11 cellular contexts compared by ENCODE assay signal in genomic region chr6:36610576-36611336, GRCh38. TPM values are rescaled to one million over a fixed set of nuclear protein-coding genes. Genes with fewer than 3 reads are reported as not detected.
A peak's percentile ranks its signal among the peaks of the same experiment; 100 is the strongest.
DNase-seq lines count a peak whose midpoint lies in the region; ATAC-seq and TF ChIP-seq lines count a peak whose summit lies in the region.
"Had no signal": no experiment of that assay in that cellular context is flagged by ENCODE, and none has a peak within 500 bp of the region (broad histone marks: within the 10 kb centered on the region; RNA-seq: fewer than 3 reads in every experiment).

No MANE protein-coding gene starts in this region.

- no peak overlapping the region for H3K4me3 Mint-ChIP-seq in activated T-cell treated with anti-CD3 and anti-CD28 coated beads, Interleukin-2, amount 50 U/mL, for 4 hours
- H3K4me3 Mint-ChIP-seq in WTC11 (no peak overlapping the region), immature natural killer cell (peak overlapping the region in 1 of 5 donors; percentile 3)
- no peak overlapping the region for H3K4me3 Mint-ChIP-seq in stimulated activated memory B cell treated with anti-CD40 and anti-IgM and Interleukin-4, amounts not matched to agents 10 μg/mL and 1 μg/mL and 100 μg/mL, for 72 hours

- no peak for DNase-seq in activated T-cell treated with anti-CD3 and anti-CD28 coated beads, Interleukin-2, amount 50 U/mL, for 4 hours
- DNase-seq in activated T-cell treated with anti-CD3 and anti-CD28 coated beads for 4 hours (no peak), WTC11 (ENCODE audit: low spot score) (peak; percentile 2), immature natural killer cell (no peak), HuH-7.5 (ENCODE audit: low spot score) (no peak)
- DNase-seq: left cardiac atrium, SHP77 treated with DMSO at 0.1 percent for 48 hours had no signal

- no peaks in the 10 kb centered on the region for H3K27me3 Mint-ChIP-seq in activated T-cell treated with anti-CD3 and anti-CD28 coated beads, Interleukin-2, amount 50 U/mL, for 4 hours (ENCODE audit: low read depth)
- H3K27me3 Mint-ChIP-seq in WTC11 (ENCODE audit: low read depth) (no peaks in the 10 kb centered on the region), immature natural killer cell (ENCODE audit: low read depth in 3 of 3) (peaks cover 4 to 16% (median 7%) of the 10 kb centered on the region in 3 donors)
- no peaks in the 10 kb centered on the region for H3K27me3 Mint-ChIP-seq in stimulated activated memory B cell treated with anti-CD40 and anti-IgM and Interleukin-4, amounts not matched to agents 10 μg/mL and 1 μg/mL and 100 μg/mL, for 72 hours

- CTCF ChIA-PET in WTC11 (lab: Charles Lee), result interaction anchor here (0.6 to 2.8 kb wide), 4 partner anchors 13 to 188 kb away, joined by 3 to 9 read pairs (median 5); no protein-coding TSS in a partner anchor

- peaks cover 60% of the 10 kb centered on the region for H3K36me3 Mint-ChIP-seq in activated T-cell treated with anti-CD3 and anti-CD28 coated beads, Interleukin-2, amount 50 U/mL, for 4 hours (ENCODE audit: insufficient read depth)
- H3K36me3 Mint-ChIP-seq in WTC11 (peaks cover 65% of the 10 kb centered on the region), immature natural killer cell (peaks cover 8 to 26% (median 23%) of the 10 kb centered on the region in 3 donors)
- H3K36me3 Mint-ChIP-seq in stimulated activated memory B cell treated with anti-CD40 and anti-IgM and Interleukin-4, amounts not matched to agents 10 μg/mL and 1 μg/mL and 100 μg/mL, for 72 hours, result peaks cover 58% of the 10 kb centered on the region

- H3K27ac Mint-ChIP-seq in WTC11 (peak overlapping the region; percentile 22), immature natural killer cell (peak overlapping the region; percentile 44 to 87 (median 76))
- peak overlapping the region; percentile 17 for H3K27ac Mint-ChIP-seq in stimulated activated memory B cell treated with anti-CD40 and anti-IgM and Interleukin-4, amounts not matched to agents 10 μg/mL and 1 μg/mL and 100 μg/mL, for 72 hours

- no peaks in the 10 kb centered on the region for H3K9me3 Mint-ChIP-seq in activated T-cell treated with anti-CD3 and anti-CD28 coated beads, Interleukin-2, amount 50 U/mL, for 4 hours
- no peaks in the 10 kb centered on the region for H3K9me3 Mint-ChIP-seq in WTC11
- no peaks in the 10 kb centered on the region for H3K9me3 Mint-ChIP-seq in immature natural killer cell
- H3K9me3 Mint-ChIP-seq in stimulated activated memory B cell treated with anti-CD40 and anti-IgM and Interleukin-4, amounts not matched to agents 10 μg/mL and 1 μg/mL and 100 μg/mL, for 72 hours, result no peaks in the 10 kb centered on the region

- no peak for TF ChIP-seq CTCF in WTC11 (IDR thresholded peaks at IDR 0.05)

- peaks cover 44% of the 10 kb centered on the region for H3K4me1 Mint-ChIP-seq in activated T-cell treated with anti-CD3 and anti-CD28 coated beads, Interleukin-2, amount 50 U/mL, for 4 hours (ENCODE audit: low read depth)
- H3K4me1 Mint-ChIP-seq in WTC11 (peaks cover 23% of the 10 kb centered on the region), immature natural killer cell (peaks cover 42 to 61% of the 10 kb centered on the region in 2 donors)
- H3K4me1 Mint-ChIP-seq in stimulated activated memory B cell treated with anti-CD40 and anti-IgM and Interleukin-4, amounts not matched to agents 10 μg/mL and 1 μg/mL and 100 μg/mL, for 72 hours, result peaks cover 55% of the 10 kb centered on the region

- ATAC-seq in activated T-cell treated with anti-CD3 and anti-CD28 coated beads, Interleukin-2, amount 50 U/mL, for 4 hours, result peak; percentile 18 to 35
- ATAC-seq in WTC11 (no peak), HG03354 (IDR thresholded peaks at IDR 0.05; ENCODE audit: poor library complexity, severe bottlenecking, unreplicated experiment) (no peak), GM21423 (IDR thresholded peaks at IDR 0.05; ENCODE audit: unreplicated experiment) (no peak)
- no peak for ATAC-seq in stimulated activated memory B cell treated with anti-CD40 and anti-IgM and Interleukin-4, amounts not matched to agents 10 μg/mL and 1 μg/mL and 100 μg/mL, for 72 hours
- ATAC-seq: foreskin keratinocyte, left cardiac atrium had no signal

- POLR2A ChIA-PET in WTC11 (lab: Charles Lee), result interaction anchor here (0.6 to 2.5 kb wide), 5 partner anchors 11 to 312 kb away, joined by 3 to 14 read pairs (median 4); no protein-coding TSS in a partner anchor

TF ChIP-seq in WTC11, 78 proteins besides CTCF, POLR2A, EP300 and RAD21 (continues in another document):
- TF ChIP-seq, protein P1, sequence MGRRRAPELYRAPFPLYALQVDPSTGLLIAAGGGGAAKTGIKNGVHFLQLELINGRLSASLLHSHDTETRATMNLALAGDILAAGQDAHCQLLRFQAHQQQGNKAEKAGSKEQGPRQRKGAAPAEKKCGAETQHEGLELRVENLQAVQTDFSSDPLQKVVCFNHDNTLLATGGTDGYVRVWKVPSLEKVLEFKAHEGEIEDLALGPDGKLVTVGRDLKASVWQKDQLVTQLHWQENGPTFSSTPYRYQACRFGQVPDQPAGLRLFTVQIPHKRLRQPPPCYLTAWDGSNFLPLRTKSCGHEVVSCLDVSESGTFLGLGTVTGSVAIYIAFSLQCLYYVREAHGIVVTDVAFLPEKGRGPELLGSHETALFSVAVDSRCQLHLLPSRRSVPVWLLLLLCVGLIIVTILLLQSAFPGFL (CRISPR knock-in tag; IDR thresholded peaks at IDR 0.05; ENCODE audit: borderline replicate concordance), result no peak
- no peak for TF ChIP-seq USF1 (CRISPR knock-in tag; IDR thresholded peaks at IDR 0.05)
- TF ChIP-seq, protein P2, sequence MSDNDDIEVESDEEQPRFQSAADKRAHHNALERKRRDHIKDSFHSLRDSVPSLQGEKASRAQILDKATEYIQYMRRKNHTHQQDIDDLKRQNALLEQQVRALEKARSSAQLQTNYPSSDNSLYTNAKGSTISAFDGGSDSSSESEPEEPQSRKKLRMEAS (CRISPR knock-in tag; IDR thresholded peaks at IDR 0.05), result no peak
- no peak for TF ChIP-seq ZNF423 (CRISPR knock-in tag; IDR thresholded peaks at IDR 0.05)
- TF ChIP-seq, protein P3, sequence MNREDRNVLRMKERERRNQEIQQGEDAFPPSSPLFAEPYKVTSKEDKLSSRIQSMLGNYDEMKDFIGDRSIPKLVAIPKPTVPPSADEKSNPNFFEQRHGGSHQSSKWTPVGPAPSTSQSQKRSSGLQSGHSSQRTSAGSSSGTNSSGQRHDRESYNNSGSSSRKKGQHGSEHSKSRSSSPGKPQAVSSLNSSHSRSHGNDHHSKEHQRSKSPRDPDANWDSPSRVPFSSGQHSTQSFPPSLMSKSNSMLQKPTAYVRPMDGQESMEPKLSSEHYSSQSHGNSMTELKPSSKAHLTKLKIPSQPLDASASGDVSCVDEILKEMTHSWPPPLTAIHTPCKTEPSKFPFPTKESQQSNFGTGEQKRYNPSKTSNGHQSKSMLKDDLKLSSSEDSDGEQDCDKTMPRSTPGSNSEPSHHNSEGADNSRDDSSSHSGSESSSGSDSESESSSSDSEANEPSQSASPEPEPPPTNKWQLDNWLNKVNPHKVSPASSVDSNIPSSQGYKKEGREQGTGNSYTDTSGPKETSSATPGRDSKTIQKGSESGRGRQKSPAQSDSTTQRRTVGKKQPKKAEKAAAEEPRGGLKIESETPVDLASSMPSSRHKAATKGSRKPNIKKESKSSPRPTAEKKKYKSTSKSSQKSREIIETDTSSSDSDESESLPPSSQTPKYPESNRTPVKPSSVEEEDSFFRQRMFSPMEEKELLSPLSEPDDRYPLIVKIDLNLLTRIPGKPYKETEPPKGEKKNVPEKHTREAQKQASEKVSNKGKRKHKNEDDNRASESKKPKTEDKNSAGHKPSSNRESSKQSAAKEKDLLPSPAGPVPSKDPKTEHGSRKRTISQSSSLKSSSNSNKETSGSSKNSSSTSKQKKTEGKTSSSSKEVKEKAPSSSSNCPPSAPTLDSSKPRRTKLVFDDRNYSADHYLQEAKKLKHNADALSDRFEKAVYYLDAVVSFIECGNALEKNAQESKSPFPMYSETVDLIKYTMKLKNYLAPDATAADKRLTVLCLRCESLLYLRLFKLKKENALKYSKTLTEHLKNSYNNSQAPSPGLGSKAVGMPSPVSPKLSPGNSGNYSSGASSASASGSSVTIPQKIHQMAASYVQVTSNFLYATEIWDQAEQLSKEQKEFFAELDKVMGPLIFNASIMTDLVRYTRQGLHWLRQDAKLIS (CRISPR knock-in tag; IDR thresholded peaks at IDR 0.05; ENCODE audit: borderline replicate concordance), result no peak
- no peak for TF ChIP-seq ZNF396 (CRISPR knock-in tag; IDR thresholded peaks at IDR 0.05; ENCODE audit: borderline replicate concordance)
- no peak for TF ChIP-seq ZBTB21 (CRISPR knock-in tag; IDR thresholded peaks at IDR 0.05; ENCODE audit: borderline replicate concordance)
- TF ChIP-seq TP53 (CRISPR knock-in tag; IDR thresholded peaks at IDR 0.05), result no peak
- TF ChIP-seq, protein P4, sequence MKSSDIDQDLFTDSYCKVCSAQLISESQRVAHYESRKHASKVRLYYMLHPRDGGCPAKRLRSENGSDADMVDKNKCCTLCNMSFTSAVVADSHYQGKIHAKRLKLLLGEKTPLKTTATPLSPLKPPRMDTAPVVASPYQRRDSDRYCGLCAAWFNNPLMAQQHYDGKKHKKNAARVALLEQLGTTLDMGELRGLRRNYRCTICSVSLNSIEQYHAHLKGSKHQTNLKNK (CRISPR knock-in tag; IDR thresholded peaks at IDR 0.05), result no peak
- no peak for TF ChIP-seq ZNF219 (CRISPR knock-in tag; IDR thresholded peaks at IDR 0.05; ENCODE audit: borderline replicate concordance)
- TF ChIP-seq SMAD3 (CRISPR knock-in tag; IDR thresholded peaks at IDR 0.05; ENCODE audit: borderline replicate concordance), result no peak
- no peak for TF ChIP-seq FOXP1 (CRISPR knock-in tag; IDR thresholded peaks at IDR 0.05; ENCODE audit: borderline replicate concordance)

RNA-seq across cellular contexts. Expression of gene SRSF3, which starts 16.6 kb away (rescaled TPM):
- total RNA-seq in activated T-cell treated with anti-CD3 and anti-CD28 coated beads, Interleukin-2, amount 50 U/mL, for 4 hours, result 100 to 1,000 TPM; 751 to 800 (median 779) TPM
- 554 to 645 TPM (median 644 TPM) in 3 replicates for total RNA-seq in WTC11 (2021)
- 100 to 1,000 TPM; 344 to 391 (median 379) TPM for polyA plus RNA-seq in immature natural killer cell

Comparison
In these comparisons a context has a peak if more than half of its experiments do, and no peak if none do; other contexts are left out.
1. ATAC-seq: peak in activated T-cell treated with anti-CD3 and anti-CD28 coated beads, Interleukin-2, amount 50 U/mL, for 4 hours (2 of 2); none in WTC11 (single experiment), stimulated activated memory B cell treated with anti-CD40 and anti-IgM and Interleukin-4, amounts not matched to agents 10 μg/mL and 1 μg/mL and 100 μg/mL, for 72 hours (single experiment), HG03354 (single experiment) and GM21423 (single experiment).
2. H3K27ac Mint-ChIP-seq: peak in every context shown above with its lines; median percentile 76 in immature natural killer cell; 22 in WTC11; 17 in stimulated activated memory B cell treated with anti-CD40 and anti-IgM and Interleukin-4, amounts not matched to agents 10 μg/mL and 1 μg/mL and 100 μg/mL, for 72 hours.